10 cellular contexts compared by ENCODE assay signal in genomic region chr10:88082806-88083596, GRCh38.
DNase-seq lines count a peak whose midpoint lies in the region; ATAC-seq and TF ChIP-seq lines count a peak whose summit lies in the region.
"Had no signal": no experiment of that assay in that cellular context is flagged by ENCODE, and none has a peak within 500 bp of the region (broad histone marks: within the 10 kb centered on the region; RNA-seq: fewer than 3 reads in every experiment).

No MANE protein-coding gene starts in this region.

- no peak overlapping the region for H3K9ac ChIP-seq in endodermal cell (ENCODE audit: extremely low read depth, low read length, poor library complexity, severe bottlenecking)

- H3K27me3 Mint-ChIP-seq in MCF 10A (ENCODE audit: insufficient read depth, unreplicated experiment) = no peaks in the 10 kb centered on the region
- no peaks in the 10 kb centered on the region for H3K27me3 Mint-ChIP-seq in T-helper 17 cell
- no peaks in the 10 kb centered on the region for H3K27me3 Mint-ChIP-seq in endodermal cell (ENCODE audit: insufficient read depth)

- H3K36me3 ChIP-seq in breast epithelium = no peaks in the 10 kb centered on the region
- H3K36me3 ChIP-seq in endodermal cell (ENCODE audit: control insufficient read depth, insufficient read depth, low read length) = no peaks in the 10 kb centered on the region

- H3K27me3 ChIP-seq in breast epithelium (no peaks in the 10 kb centered on the region), endodermal cell (ENCODE audit: control insufficient read depth, insufficient read depth, low read length, poor library complexity, severe bottlenecking) (no peaks in the 10 kb centered on the region)

- H3K4me1 ChIP-seq in breast epithelium (no peaks in the 10 kb centered on the region), endodermal cell (ENCODE audit: control insufficient read depth, insufficient read depth, low read length) (no peaks in the 10 kb centered on the region)

- H3K27ac Mint-ChIP-seq in MCF 10A (ENCODE audit: low read depth, unreplicated experiment) (no peak overlapping the region), T-helper 17 cell (no peak overlapping the region), endodermal cell (no peak overlapping the region)
- H3K27ac Mint-ChIP-seq: activated naive CD8-positive, alpha-beta T cell treated with anti-CD3 and anti-CD28 coated beads, Interleukin-2, amount 10 ng/mL, durations not matched to agents 7 days and 5 days had no signal

- no peaks in the 10 kb centered on the region for H3K9me3 Mint-ChIP-seq in MCF 10A (ENCODE audit: unreplicated experiment)
- no peaks in the 10 kb centered on the region for H3K9me3 Mint-ChIP-seq in endodermal cell
- H3K9me3 Mint-ChIP-seq: activated naive CD8-positive, alpha-beta T cell treated with anti-CD3 and anti-CD28 coated beads, Interleukin-2, amount 10 ng/mL, durations not matched to agents 7 days and 5 days had no signal

- H3K4me3 Mint-ChIP-seq in MCF 10A (ENCODE audit: unreplicated experiment) (no peak overlapping the region), T-helper 17 cell (no peak overlapping the region), endodermal cell (no peak overlapping the region)
- H3K4me3 Mint-ChIP-seq: activated naive CD8-positive, alpha-beta T cell treated with anti-CD3 and anti-CD28 coated beads, Interleukin-2, amount 10 ng/mL, durations not matched to agents 7 days and 5 days had no signal

- no peaks in the 10 kb centered on the region for H3K36me3 Mint-ChIP-seq in MCF 10A (ENCODE audit: insufficient read depth, unreplicated experiment)
- no peaks in the 10 kb centered on the region for H3K36me3 Mint-ChIP-seq in T-helper 17 cell (ENCODE audit: low read depth)
- no peaks in the 10 kb centered on the region for H3K36me3 Mint-ChIP-seq in endodermal cell (ENCODE audit: low read depth)

- no peak for TF ChIP-seq POLR2A in breast epithelium (IDR thresholded peaks at IDR 0.05)

- no peak overlapping the region for H3K27ac ChIP-seq in breast epithelium
- no peak overlapping the region for H3K27ac ChIP-seq in endodermal cell (ENCODE audit: low read depth, low read length)
- H3K27ac ChIP-seq: SK-N-MC had no signal

- no TSS peak for BruUV-seq in MCF 10A (replicated peaks; lab: Mats Ljungman, UMichigan)

- TF ChIP-seq CTCF in MCF 10A (IDR thresholded peaks at IDR 0.05; ENCODE audit: unreplicated experiment) = no peak
- TF ChIP-seq CTCF in breast epithelium (IDR thresholded peaks at IDR 0.05) = no peak
- no peak for TF ChIP-seq CTCF in endodermal cell (conservative IDR thresholded peaks at IDR 0.05)
- TF ChIP-seq CTCF in foreskin fibroblast (IDR thresholded peaks at IDR 0.05; ENCODE audit: low read depth, low read length) = no peak

- CTCF ChIA-PET in MCF 10A (lab: Yijun Ruan, JAX) = interaction anchor here (0.6 kb wide), 2 partner anchors 14 to 17 kb away, joined by 3 to 5 read pairs; no protein-coding TSS in a partner anchor

- peaks cover 37% of the 10 kb centered on the region for H3K4me1 Mint-ChIP-seq in MCF 10A (ENCODE audit: insufficient read depth, unreplicated experiment)
- H3K4me1 Mint-ChIP-seq in T-helper 17 cell = peaks cover 4% of the 10 kb centered on the region
- peaks cover 10% of the 10 kb centered on the region for H3K4me1 Mint-ChIP-seq in endodermal cell

- POLR2A ChIA-PET in MCF 10A (lab: Yijun Ruan, JAX) = interaction anchor here (1.0 to 3.5 kb wide), 8 partner anchors 9 to 221 kb away, joined by 3 to 19 read pairs (median 6); partner anchors contain the start of genes KLLN and PTEN

- H3K4me3 ChIP-seq in breast epithelium (no peak overlapping the region), endodermal cell (ENCODE audit: low read length) (no peak overlapping the region), foreskin fibroblast (ENCODE audit: low read depth in 1 of 2, low read length in 2 of 2) (no peak overlapping the region)
- H3K4me3 ChIP-seq: SK-N-MC had no signal

- H3K9me3 ChIP-seq in breast epithelium (no peaks in the 10 kb centered on the region), T-helper 17 cell (ENCODE audit: control insufficient read depth, low read length, poor library complexity, severe bottlenecking) (no peaks in the 10 kb centered on the region), endodermal cell (ENCODE audit: control insufficient read depth, low read length) (no peaks in the 10 kb centered on the region)

- ATAC-seq in HG02885 (IDR thresholded peaks at IDR 0.05; ENCODE audit: poor library complexity, unreplicated experiment) = peak; percentile 85
- ATAC-seq in T-helper 17 cell = no peak

- DNase-seq in MCF 10A (ENCODE audit: unreplicated experiment) = peak; percentile 72
- no peak for DNase-seq in breast epithelium (ENCODE audit: low spot score in 2 of 2)
- peak; percentile 79 for DNase-seq in NAMALWA (ENCODE audit: low spot score)
- no peak for DNase-seq in NCI-H187 (lab: John Stamatoyannopoulos, UW)
- DNase-seq in T-helper 17 cell = no peak
- no peak for DNase-seq in endodermal cell
- no peak for DNase-seq in foreskin fibroblast
- DNase-seq: activated naive CD8-positive, alpha-beta T cell treated with anti-CD3 and anti-CD28 coated beads, Interleukin-2, amount 10 ng/mL, durations not matched to agents 7 days and 5 days had no signal

- intact Hi-C loops in MCF 10A (cut with micrococcal nuclease) = no loop called here
- intact Hi-C loops in breast epithelium (cut with DNase I; ENCODE audit: low total_unique reads) = no loop called here

- WGBS in endodermal cell (ENCODE audit: insufficient coverage in 1 of 2, insufficient read length in 1 of 2), 2 experiments = 91% methylated on average over 1 of the region's 1 CpG; no CpG with 5 or more reads in 1 of the 2 experiments

Comparison
In these comparisons a context has a peak if more than half of its experiments do, and no peak if none do; other contexts are left out.
1. DNase-seq: peak in MCF 10A (single experiment) and NAMALWA (single experiment); none in breast epithelium (0 of 2), NCI-H187 (0 of 2), T-helper 17 cell (0 of 3), endodermal cell (single experiment) and foreskin fibroblast (0 of 2).